In genomic region chr20:63532449-63532971, GRCh38 we compare ENCODE assay signal across 1 cellular context.
TF ChIP-seq lines count a peak whose summit lies in the region.

No MANE protein-coding gene starts in this region.

TF ChIP-seq in HepG2, 621 proteins besides CTCF, POLR2A, EP300 and RAD21:
- TF ChIP-seq ZNF280B (CRISPR knock-in tag; IDR thresholded peaks at IDR 0.05; ENCODE audit: borderline replicate concordance) (0 out of 2 replicates have a peak, but pooled peaks have one; percentile 26), ZNF556 (CRISPR knock-in tag; IDR thresholded peaks at IDR 0.05; ENCODE audit: borderline replicate concordance) (no peak), PHF21A (CRISPR knock-in tag; IDR thresholded peaks at IDR 0.05) (no peak), NFE2 (CRISPR knock-in tag; IDR thresholded peaks at IDR 0.05) (no peak), ZNF792 (CRISPR knock-in tag; IDR thresholded peaks at IDR 0.05) (no peak), ZNF274 (CRISPR knock-in tag; IDR thresholded peaks at IDR 0.05) (no peak), MED1 (CRISPR knock-in tag; IDR thresholded peaks at IDR 0.05) (no peak), CHD4 (IDR thresholded peaks at IDR 0.05; ENCODE audit: borderline replicate concordance, low read length) (no peak), ZNF687 (CRISPR knock-in tag; IDR thresholded peaks at IDR 0.05) (peak; percentile 18; the same call in 1 of the 2 replicates), MTA1 (CRISPR knock-in tag; IDR thresholded peaks at IDR 0.05; ENCODE audit: borderline replicate concordance) (0 out of 2 replicates have a peak, but pooled peaks have one; percentile 14), ZSCAN21 (CRISPR knock-in tag; IDR thresholded peaks at IDR 0.05; ENCODE audit: borderline replicate concordance) (no peak), HDAC6 (IDR thresholded peaks at IDR 0.05; ENCODE audit: low read depth, low read length) (no peak), ARNTL (CRISPR knock-in tag; IDR thresholded peaks at IDR 0.05) (no peak)
